Comparison of ENCODE assay signal across 12 cellular contexts in genomic region chr1:121587230-121587569, GRCh38.
"Had no signal": no experiment of that assay in that cellular context is flagged by ENCODE, and none has a peak within 500 bp of the region (broad histone marks: within the 10 kb centered on the region; RNA-seq: fewer than 3 reads in every experiment).

No MANE protein-coding gene starts in this region.

- H3K27me3 Mint-ChIP-seq: activated T-helper 17 cell treated with anti-CD3 and anti-CD28 coated beads, Interleukin-2, amount 50 U/mL, for 72 hours had no signal

- H3K4me3 Mint-ChIP-seq: activated T-helper 17 cell treated with anti-CD3 and anti-CD28 coated beads, Interleukin-2, amount 50 U/mL, for 72 hours had no signal

- H3K36me3 ChIP-seq: ascending aorta, esophagus squamous epithelium, pancreas, sigmoid colon, spleen, thoracic aorta had no signal

- H3K9me3 ChIP-seq: ascending aorta, esophagus squamous epithelium, pancreas had no signal

- DNase-seq: activated CD4-positive, alpha-beta T cell treated with anti-CD3 and anti-CD28 coated beads, Interleukin-2, amount 50 U/mL, for 1 hour; activated naive CD4-positive, alpha-beta T cell treated with Interleukin-2 at 50 U/mL for 16 hours; esophagus squamous epithelium; immature natural killer cell; midbrain; spleen had no signal

- H3K27ac Mint-ChIP-seq: activated T-helper 17 cell treated with anti-CD3 and anti-CD28 coated beads, Interleukin-2, amount 50 U/mL, for 72 hours had no signal

- H3K4me3 ChIP-seq: ascending aorta, esophagus squamous epithelium, pancreas, sigmoid colon, spleen, thoracic aorta had no signal

- H3K27me3 ChIP-seq: ascending aorta, esophagus squamous epithelium, pancreas, sigmoid colon, spleen had no signal

- ATAC-seq: activated CD4-positive, CD25-positive, alpha-beta regulatory T cell treated with anti-CD3 and anti-CD28 coated beads, Interleukin-2, amount 50 U/mL, for 24 hours; activated T-helper 17 cell treated with anti-CD3 and anti-CD28 coated beads, Interleukin-2, amount 50 U/mL, for 72 hours had no signal

- H3K27ac ChIP-seq: ascending aorta, esophagus squamous epithelium, sigmoid colon, spleen, thoracic aorta had no signal

- H3K4me1 ChIP-seq: ascending aorta, esophagus squamous epithelium, pancreas, sigmoid colon, spleen had no signal
